Comparison of ENCODE assay signal across 1 cellular context in genomic region chr12:76186507-76186906, GRCh38.
TF ChIP-seq lines count a peak whose summit lies in the region.

No MANE protein-coding gene starts in this region.

TF ChIP-seq in K562, 482 proteins besides CTCF, POLR2A, EP300 and RAD21 (continued from another document):
- TF ChIP-seq RBFOX2 (IDR thresholded peaks at IDR 0.05; ENCODE audit: low read depth, low read length) = no peak
- TF ChIP-seq, protein P1, sequence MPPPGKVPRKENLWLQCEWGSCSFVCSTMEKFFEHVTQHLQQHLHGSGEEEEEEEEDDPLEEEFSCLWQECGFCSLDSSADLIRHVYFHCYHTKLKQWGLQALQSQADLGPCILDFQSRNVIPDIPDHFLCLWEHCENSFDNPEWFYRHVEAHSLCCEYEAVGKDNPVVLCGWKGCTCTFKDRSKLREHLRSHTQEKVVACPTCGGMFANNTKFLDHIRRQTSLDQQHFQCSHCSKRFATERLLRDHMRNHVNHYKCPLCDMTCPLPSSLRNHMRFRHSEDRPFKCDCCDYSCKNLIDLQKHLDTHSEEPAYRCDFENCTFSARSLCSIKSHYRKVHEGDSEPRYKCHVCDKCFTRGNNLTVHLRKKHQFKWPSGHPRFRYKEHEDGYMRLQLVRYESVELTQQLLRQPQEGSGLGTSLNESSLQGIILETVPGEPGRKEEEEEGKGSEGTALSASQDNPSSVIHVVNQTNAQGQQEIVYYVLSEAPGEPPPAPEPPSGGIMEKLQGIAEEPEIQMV (tag; conservative IDR thresholded peaks at IDR 0.05; ENCODE audit: low read depth) = no peak
- no peak for TF ChIP-seq GMEB1 (CRISPR knock-in tag; IDR thresholded peaks at IDR 0.05)
- TF ChIP-seq PTTG1 (tag; IDR thresholded peaks at IDR 0.05; ENCODE audit: low read depth) = no peak
- no peak for TF ChIP-seq ZBTB7A (IDR thresholded peaks at IDR 0.05; ENCODE audit: borderline replicate concordance, control insufficient read depth, low read depth, low read length)
- no peak for TF ChIP-seq ZNF274 (IDR thresholded peaks at IDR 0.05; ENCODE audit: borderline replicate concordance, low read depth, low read length)
- TF ChIP-seq MTA1 (IDR thresholded peaks at IDR 0.05; ENCODE audit: borderline replicate concordance) = peak; percentile 19; the same call in 1 of the 2 replicates
- TF ChIP-seq, protein P2, sequence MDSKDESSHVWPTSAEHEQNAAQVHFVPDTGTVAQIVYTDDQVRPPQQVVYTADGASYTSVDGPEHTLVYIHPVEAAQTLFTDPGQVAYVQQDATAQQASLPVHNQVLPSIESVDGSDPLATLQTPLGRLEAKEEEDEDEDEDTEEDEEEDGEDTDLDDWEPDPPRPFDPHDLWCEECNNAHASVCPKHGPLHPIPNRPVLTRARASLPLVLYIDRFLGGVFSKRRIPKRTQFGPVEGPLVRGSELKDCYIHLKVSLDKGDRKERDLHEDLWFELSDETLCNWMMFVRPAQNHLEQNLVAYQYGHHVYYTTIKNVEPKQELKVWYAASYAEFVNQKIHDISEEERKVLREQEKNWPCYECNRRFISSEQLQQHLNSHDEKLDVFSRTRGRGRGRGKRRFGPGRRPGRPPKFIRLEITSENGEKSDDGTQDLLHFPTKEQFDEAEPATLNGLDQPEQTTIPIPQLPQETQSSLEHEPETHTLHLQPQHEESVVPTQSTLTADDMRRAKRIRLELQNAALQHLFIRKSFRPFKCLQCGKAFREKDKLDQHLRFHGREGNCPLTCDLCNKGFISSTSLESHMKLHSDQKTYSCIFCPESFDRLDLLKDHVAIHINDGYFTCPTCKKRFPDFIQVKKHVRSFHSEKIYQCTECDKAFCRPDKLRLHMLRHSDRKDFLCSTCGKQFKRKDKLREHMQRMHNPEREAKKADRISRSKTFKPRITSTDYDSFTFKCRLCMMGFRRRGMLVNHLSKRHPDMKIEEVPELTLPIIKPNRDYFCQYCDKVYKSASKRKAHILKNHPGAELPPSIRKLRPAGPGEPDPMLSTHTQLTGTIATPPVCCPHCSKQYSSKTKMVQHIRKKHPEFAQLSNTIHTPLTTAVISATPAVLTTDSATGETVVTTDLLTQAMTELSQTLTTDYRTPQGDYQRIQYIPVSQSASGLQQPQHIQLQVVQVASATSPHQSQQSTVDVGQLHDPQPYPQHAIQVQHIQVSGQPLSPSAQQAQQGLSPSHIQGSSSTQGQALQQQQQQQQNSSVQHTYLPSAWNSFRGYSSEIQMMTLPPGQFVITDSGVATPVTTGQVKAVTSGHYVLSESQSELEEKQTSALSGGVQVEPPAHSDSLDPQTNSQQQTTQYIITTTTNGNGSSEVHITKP (IDR thresholded peaks at IDR 0.05; ENCODE audit: partially characterized antibody) = peak; percentile 45
- TF ChIP-seq, protein P3, sequence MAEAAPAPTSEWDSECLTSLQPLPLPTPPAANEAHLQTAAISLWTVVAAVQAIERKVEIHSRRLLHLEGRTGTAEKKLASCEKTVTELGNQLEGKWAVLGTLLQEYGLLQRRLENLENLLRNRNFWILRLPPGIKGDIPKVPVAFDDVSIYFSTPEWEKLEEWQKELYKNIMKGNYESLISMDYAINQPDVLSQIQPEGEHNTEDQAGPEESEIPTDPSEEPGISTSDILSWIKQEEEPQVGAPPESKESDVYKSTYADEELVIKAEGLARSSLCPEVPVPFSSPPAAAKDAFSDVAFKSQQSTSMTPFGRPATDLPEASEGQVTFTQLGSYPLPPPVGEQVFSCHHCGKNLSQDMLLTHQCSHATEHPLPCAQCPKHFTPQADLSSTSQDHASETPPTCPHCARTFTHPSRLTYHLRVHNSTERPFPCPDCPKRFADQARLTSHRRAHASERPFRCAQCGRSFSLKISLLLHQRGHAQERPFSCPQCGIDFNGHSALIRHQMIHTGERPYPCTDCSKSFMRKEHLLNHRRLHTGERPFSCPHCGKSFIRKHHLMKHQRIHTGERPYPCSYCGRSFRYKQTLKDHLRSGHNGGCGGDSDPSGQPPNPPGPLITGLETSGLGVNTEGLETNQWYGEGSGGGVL (CRISPR knock-in tag; IDR thresholded peaks at IDR 0.05) = no peak
- no peak for TF ChIP-seq ZFP36 (IDR thresholded peaks at IDR 0.05; ENCODE audit: low read depth, low read length, partially characterized antibody)
- no peak for TF ChIP-seq DLX4 (CRISPR knock-in tag; IDR thresholded peaks at IDR 0.05)
- TF ChIP-seq MECOM (CRISPR knock-in tag; IDR thresholded peaks at IDR 0.05) = 0 out of 2 replicates have a peak, but pooled peaks have one; percentile 32
